In genomic region chr2:231069379-231070054, GRCh38 we compare ENCODE assay signal across 20 cellular contexts. TPM values are rescaled to one million over a fixed set of nuclear protein-coding genes. Genes with fewer than 3 reads are reported as not detected.
A peak's percentile ranks its signal among the peaks of the same experiment; 100 is the strongest.
DNase-seq lines count a peak whose midpoint lies in the region; ATAC-seq and TF ChIP-seq lines count a peak whose summit lies in the region.
"Had no signal": no experiment of that assay in that cellular context is flagged by ENCODE, and none has a peak within 500 bp of the region (broad histone marks: within the 10 kb centered on the region; RNA-seq: fewer than 3 reads in every experiment).

No MANE protein-coding gene starts in this region.

- no peak for TF ChIP-seq CTCF in GM10248 (IDR thresholded peaks at IDR 0.05; ENCODE audit: control extremely low read depth, extremely low read depth, low read depth, missing control alignments)

- no peak overlapping the region for H3K4me3 ChIP-seq in trophoblast cell (ENCODE audit: low read depth, low read length)

- no CpG with 5 or more reads among the region's 1 CpG for WGBS in trophoblast cell (ENCODE audit: extremely low coverage, insufficient coverage, insufficient read length)

- no peak overlapping the region for H3K18ac ChIP-seq in trophoblast cell (ENCODE audit: low read length)

- no peak overlapping the region for H3K27ac ChIP-seq in trophoblast cell (ENCODE audit: low read depth, low read length)
- H3K27ac ChIP-seq: 22Rv1 had no signal

- no peaks in the 10 kb centered on the region for H3K4me1 ChIP-seq in trophoblast cell (ENCODE audit: control insufficient read depth in 1 of 2, insufficient read depth in 2 of 2, low read length in 2 of 2)

- no peak overlapping the region for H3K4ac ChIP-seq in trophoblast cell (ENCODE audit: low read depth, low read length)

- no peak overlapping the region for H2BK12ac ChIP-seq in trophoblast cell (ENCODE audit: low read length)

- H3K4me2 ChIP-seq in trophoblast cell (ENCODE audit: low read length), result no peak overlapping the region

- CTCF ChIA-PET in GM10248 (lab: Yijun Ruan, JAX), result interaction anchor here (1.0 to 2.5 kb wide), 7 partner anchors 11 to 220 kb away, joined by 3 to 11 read pairs (median 5); partner anchors contain the start of gene PSMD1

- DNase-seq in NK-92 treated with Interleukin-12 subunit alpha and Interleukin-12 subunit beta, amount 100 ng/mL, for 24 hours (lab: John Stamatoyannopoulos, UW), result peak; percentile 11
- DNase-seq in NK-92 (lab: John Stamatoyannopoulos, UW; ENCODE audit: unreplicated experiment) (no peak), RPMI7951 (ENCODE audit: low read depth) (peak; percentile 10), fibroblast of gingiva (ENCODE audit: low read depth) (peak; percentile 8), trophoblast cell (peak; percentile 46 to 67), kidney glomerular epithelial cell (lab: John Stamatoyannopoulos, UW) (no peak), GM10248 (ENCODE audit: extremely low spot score) (no peak)
- DNase-seq: activated CD4-positive, CD25-positive, alpha-beta regulatory T cell; activated CD8-positive, alpha-beta memory T cell treated with anti-CD3 and anti-CD28 coated beads, Interleukin-2, amount 50 U/mL, for 48 hours; central memory CD4-positive, alpha-beta T cell; H9; NCI-H2107; NCI-H774; stimulated activated CD4-positive, alpha-beta T cell treated with anti-CD3 and anti-CD28 coated beads, Interleukin-2, amount 100 ng/mL, for 48 hours; stimulated activated CD8-positive, alpha-beta memory T cell treated with anti-CD3 and anti-CD28 coated beads, Interleukin-4, amount 100 ng/mL, for 48 hours; T-helper 1 cell had no signal

- no peaks in the 10 kb centered on the region for H3K27me3 ChIP-seq in trophoblast cell (ENCODE audit: insufficient read depth, low read length)

- H3K9me3 ChIP-seq in trophoblast cell (ENCODE audit: insufficient read depth, low read depth, low read length), result no peaks in the 10 kb centered on the region

- POLR2A ChIA-PET in GM10248 (lab: Yijun Ruan, JAX), result no interaction called here

- no peak overlapping the region for H4K91ac ChIP-seq in trophoblast cell (ENCODE audit: low read depth, low read length)

- H3K36me3 ChIP-seq in trophoblast cell (ENCODE audit: control insufficient read depth in 1 of 2, insufficient read depth in 2 of 2, low read length in 2 of 2), result peaks cover 8 to 22% of the 10 kb centered on the region in 2 experiments

- H3K23ac ChIP-seq in trophoblast cell (ENCODE audit: low read length), result no peak overlapping the region

- no peak overlapping the region for H3K9ac ChIP-seq in trophoblast cell (ENCODE audit: low read length)

- no peak overlapping the region for H2BK120ac ChIP-seq in trophoblast cell (ENCODE audit: insufficient read depth, low read length, poor library complexity)

- H3K79me1 ChIP-seq in trophoblast cell (ENCODE audit: low read length), result no peaks in the 10 kb centered on the region

- H3K14ac ChIP-seq in trophoblast cell (ENCODE audit: low read length), result no peak overlapping the region

- H2AFZ ChIP-seq in trophoblast cell (ENCODE audit: insufficient read depth, low read length, poor library complexity), result no peak overlapping the region

- no peak overlapping the region for H4K12ac ChIP-seq in trophoblast cell (ENCODE audit: low read depth, low read length)

- H4K8ac ChIP-seq in trophoblast cell (ENCODE audit: low read depth, low read length), result no peak overlapping the region

- H3K79me2 ChIP-seq in trophoblast cell (ENCODE audit: control insufficient read depth, insufficient read depth, low read length, poor library complexity), result no peaks in the 10 kb centered on the region

- no peak overlapping the region for H2AK5ac ChIP-seq in trophoblast cell (ENCODE audit: low read length)

- no peak for ATAC-seq in HG03460 (IDR thresholded peaks at IDR 0.05; ENCODE audit: unreplicated experiment)
- ATAC-seq: sciatic nerve had no signal

- H2BK5ac ChIP-seq in trophoblast cell (ENCODE audit: low read depth, low read length, poor library complexity), result no peak overlapping the region

RNA-seq across cellular contexts. Expression of gene PSMD1, which starts 12.8 kb away (rescaled TPM):
- 108 and 119 TPM in 2 replicates for total RNA-seq in RPMI7951 (2014; rRNA removed; shearing (Covaris generic))
- polyA plus RNA-seq in trophoblast cell (2013), result 148 and 153 TPM in 2 replicates

RNA-seq across cellular contexts. Expression of gene C2orf72, which starts 32.2 kb away (rescaled TPM):
- 0.39 and 0.48 TPM in 2 replicates for total RNA-seq in RPMI7951 (2014; rRNA removed; shearing (Covaris generic))
- polyA plus RNA-seq in trophoblast cell (2013), result 64.8 and 69.7 TPM in 2 replicates

RNA-seq across cellular contexts. Expression of gene HTR2B, which starts 55.3 kb away (rescaled TPM):
- total RNA-seq in RPMI7951 (2014; rRNA removed; shearing (Covaris generic)), result 1.7 TPM in 2 replicates
- not detected in 2 replicates for polyA plus RNA-seq in trophoblast cell (2013)
- total RNA-seq: activated naive CD4-positive, alpha-beta T cell treated with anti-CD3 and anti-CD28 coated beads, Interleukin-2, amount 50 U/mL, for 72 hours; H9 had no signal

Comparison
In these comparisons a context has a peak if more than half of its experiments do, and no peak if none do; other contexts are left out.
1. DNase-seq: peak in NK-92 treated with Interleukin-12 subunit alpha and Interleukin-12 subunit beta, amount 100 ng/mL, for 24 hours (single experiment), RPMI7951 (single experiment), fibroblast of gingiva (single experiment) and trophoblast cell (2 of 2); none in NK-92 (single experiment), kidney glomerular epithelial cell (single experiment) and GM10248 (single experiment).